Comparison of ENCODE assay signal across 21 cellular contexts in the genomic region with DNA sequence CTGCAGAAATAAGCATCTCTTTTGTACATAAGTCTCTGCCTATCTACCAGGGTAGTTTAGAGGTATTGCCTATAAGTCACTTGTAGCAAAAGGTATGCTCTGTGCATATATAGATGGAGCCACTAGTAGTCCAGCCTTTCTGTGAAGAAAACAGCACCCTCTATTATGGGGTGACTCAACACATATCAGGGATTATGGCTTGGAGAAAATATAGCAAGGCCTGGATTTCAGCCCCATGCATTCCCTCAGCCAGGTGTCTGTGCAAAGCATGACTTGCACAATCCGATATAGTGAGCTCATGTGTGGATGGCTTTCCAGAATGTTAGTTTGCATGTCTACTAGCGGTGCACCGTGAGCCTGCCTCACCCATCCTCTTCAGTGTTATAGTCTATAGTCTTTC. TPM values are rescaled to one million over a fixed set of nuclear protein-coding genes. Genes with fewer than 3 reads are reported as not detected.
DNase-seq lines count a peak whose midpoint lies in the region; ATAC-seq, FAIRE-seq and TF ChIP-seq lines count a peak whose summit lies in the region.
"Had no signal": no experiment of that assay in that cellular context is flagged by ENCODE, and none has a peak within 500 bp of the region (broad histone marks: within the 10 kb centered on the region; RNA-seq: fewer than 3 reads in every experiment).

No MANE protein-coding gene starts in this region.

- no peaks in the 10 kb centered on the region for H3K4me1 ChIP-seq in IMR-90 (ENCODE audit: control insufficient read depth, insufficient read depth, low read length)
- no peaks in the 10 kb centered on the region for H3K4me1 ChIP-seq in mesendoderm (ENCODE audit: control insufficient read depth, low read depth, low read length)
- no peaks in the 10 kb centered on the region for H3K4me1 ChIP-seq in vagina
- H3K4me1 ChIP-seq: BE2C had no signal

- no peak overlapping the region for H2AFZ ChIP-seq in IMR-90 (replicated peaks; ENCODE audit: low read length, poor library complexity)

- POLR2A ChIA-PET in IMR-90 (lab: Charles Lee; ENCODE audit: unreplicated experiment) (no interaction called here), T-cell (lab: Charles Lee) (no interaction called here)

- BruUV-seq in IMR-90 (replicated peaks; lab: Mats Ljungman, UMichigan) = no TSS peak

- H3K9me1 ChIP-seq in IMR-90 (ENCODE audit: insufficient read depth, low read length) = no peaks in the 10 kb centered on the region; the same call in 1 of the 2 replicates

- no peak overlapping the region for H3K4me3 Mint-ChIP-seq in T-cell
- H3K4me3 Mint-ChIP-seq: CD4-positive, alpha-beta memory T cell; HFFc6 had no signal

- FAIRE-seq in bronchial epithelial cell (lab: Jason Lieb, UNC) = no peak
- FAIRE-seq: D721Med, G401.6, GM12892, GM19239, H1, HTR-8/SVneo had no signal

- H3K9me3 Mint-ChIP-seq in T-cell = no peaks in the 10 kb centered on the region
- H3K9me3 Mint-ChIP-seq: HFFc6 had no signal

- no peak overlapping the region for H3K14ac ChIP-seq in IMR-90 (replicated peaks; ENCODE audit: low read depth, low read length)

- peaks cover 9 to 12% of the 10 kb centered on the region in 2 donors for H3K27me3 Mint-ChIP-seq in T-cell

- H4K8ac ChIP-seq in IMR-90 (ENCODE audit: low read depth in 2 of 2, low read length in 2 of 2) = no peak overlapping the region
- no peak overlapping the region for H4K8ac ChIP-seq in mesendoderm (ENCODE audit: low read depth, low read length)

- no peak overlapping the region for H3K56ac ChIP-seq in IMR-90 (ENCODE audit: extremely low read depth, insufficient read depth, low read length)
- no peak overlapping the region for H3K56ac ChIP-seq in mesendoderm (ENCODE audit: low read length)

- in situ Hi-C loops in Caki2 (cut with HindIII; ENCODE audit: low pct_unique_long_range_greater_than_20kb, low sequenced_read_pairs) = no loop called here
- in situ Hi-C loops in IMR-90 (cut with MboI; ENCODE audit: low sequenced_read_pairs) = no loop called here

- H3K27me3 ChIP-seq in IMR-90 (ENCODE audit: control insufficient read depth, insufficient read depth, low read length) (no peaks in the 10 kb centered on the region), bronchial epithelial cell (ENCODE audit: control insufficient read depth, insufficient read depth, low read length) (no peaks in the 10 kb centered on the region), mesendoderm (ENCODE audit: insufficient read depth, low read length, poor library complexity) (no peaks in the 10 kb centered on the region), vagina (no peaks in the 10 kb centered on the region)

- no peaks in the 10 kb centered on the region for H3K9me3 ChIP-seq in IMR-90 (ENCODE audit: control insufficient read depth, insufficient read depth, low read length)
- H3K9me3 ChIP-seq in vagina = no peaks in the 10 kb centered on the region
- H3K9me3 ChIP-seq: BE2C had no signal

- no peaks in the 10 kb centered on the region for H3K36me3 Mint-ChIP-seq in T-cell
- H3K36me3 Mint-ChIP-seq: CD4-positive, alpha-beta memory T cell had no signal

- H3K4me2 ChIP-seq in IMR-90 (ENCODE audit: low read depth, low read length) (no peak overlapping the region), mesendoderm (ENCODE audit: low read length) (no peak overlapping the region)

- H3K18ac ChIP-seq in IMR-90 (ENCODE audit: low read depth, low read length) (no peak overlapping the region), mesendoderm (ENCODE audit: low read length) (no peak overlapping the region)

- no peaks in the 10 kb centered on the region for H3K79me2 ChIP-seq in mesendoderm (ENCODE audit: control insufficient read depth, insufficient read depth, low read length)

- no peak overlapping the region for H2BK20ac ChIP-seq in IMR-90 (ENCODE audit: low read depth, low read length)

- H3K23ac ChIP-seq in IMR-90 (ENCODE audit: low read depth, low read length) (no peak overlapping the region), mesendoderm (ENCODE audit: low read length) (no peak overlapping the region)

- no peak overlapping the region for H2AK9ac ChIP-seq in IMR-90 (replicated peaks; ENCODE audit: low read depth, low read length, poor library complexity)

- no peak overlapping the region for H3K4me3 ChIP-seq in IMR-90 (ENCODE audit: insufficient read depth, low read depth, low read length)
- no peak overlapping the region for H3K4me3 ChIP-seq in bronchial epithelial cell (ENCODE audit: low read depth, low read length)
- H3K4me3 ChIP-seq in mesendoderm (ENCODE audit: low read length) = no peak overlapping the region
- H3K4me3 ChIP-seq in vagina = no peak overlapping the region

- peak; percentile 2 for DNase-seq in Caki2 (ENCODE audit: low read depth)
- peak; percentile 7 for DNase-seq in IMR-90
- DNase-seq in bronchial epithelial cell (ENCODE audit: low read depth) = peak; percentile 35
- DNase-seq in mesendoderm = peak; percentile 11
- no peak for DNase-seq in vagina (ENCODE audit: extremely low spot score in 2 of 2)
- no peak for DNase-seq in T-cell
- no peak for DNase-seq in HuH-7.5 (ENCODE audit: low spot score)
- DNase-seq: BE2C; CD4-positive, alpha-beta memory T cell; DMS153; DMS79 treated with DMSO at 0.1 percent for 48 hours; EL; HCEC 1CT; HFFc6 had no signal

- no peak for TF ChIP-seq RAD21 in IMR-90 (IDR thresholded peaks at IDR 0.05; ENCODE audit: low read length)

- H3K27ac Mint-ChIP-seq in T-cell = no peak overlapping the region
- H3K27ac Mint-ChIP-seq: CD4-positive, alpha-beta memory T cell; HFFc6 had no signal

- H3K9ac ChIP-seq in IMR-90 (ENCODE audit: low read depth, low read length) = no peak overlapping the region
- no peak overlapping the region for H3K9ac ChIP-seq in mesendoderm (ENCODE audit: low read length)

- TF ChIP-seq POLR2A in IMR-90 (IDR thresholded peaks at IDR 0.05; ENCODE audit: low read depth, low read length) (no peak), vagina (IDR thresholded peaks at IDR 0.05) (no peak)

- H2BK15ac ChIP-seq in IMR-90 (ENCODE audit: low read depth, low read length) (no peak overlapping the region), mesendoderm (replicated peaks; ENCODE audit: low read depth) (no peak overlapping the region)

- H3K27ac ChIP-seq in IMR-90 (ENCODE audit: insufficient read depth, low read length) = no peak overlapping the region
- H3K27ac ChIP-seq in mesendoderm (ENCODE audit: low read depth, low read length) = no peak overlapping the region
- H3K27ac ChIP-seq in vagina = no peak overlapping the region
- H3K27ac ChIP-seq: C4-2B had no signal

- TF ChIP-seq CTCF in IMR-90 (conservative IDR thresholded peaks at IDR 0.05; ENCODE audit: low read depth, low read length) (no peak), bronchial epithelial cell (IDR thresholded peaks at IDR 0.05; ENCODE audit: insufficient read depth, low read length, severe bottlenecking) (no peak), vagina (IDR thresholded peaks at IDR 0.05) (no peak)

- WGBS in IMR-90 (ENCODE audit: extremely low coverage in 2 of 2, insufficient read length in 1 of 2), 2 experiments = no CpG with 5 or more reads among the region's 3 CpGs
- no CpG with 5 or more reads among the region's 3 CpGs for WGBS in mesendoderm (ENCODE audit: extremely low coverage, insufficient coverage, low lambda C conversion rate)

- CTCF ChIA-PET in IMR-90 (lab: Yijun Ruan, JAX) = no interaction called here
- CTCF ChIA-PET in T-cell (lab: Charles Lee) = no interaction called here

- no peak overlapping the region for H3K4ac ChIP-seq in IMR-90 (ENCODE audit: low read depth, low read length)
- no peak overlapping the region for H3K4ac ChIP-seq in mesendoderm (ENCODE audit: low read depth, low read length)

- dilution Hi-C loops in IMR-90 (cut with HindIII; ENCODE audit: low sequenced_read_pairs, unreplicated experiment) = no loop called here

- H2AK5ac ChIP-seq in IMR-90 (ENCODE audit: low read depth, low read length) (no peak overlapping the region), mesendoderm (ENCODE audit: low read length) (no peak overlapping the region)

- H3K79me1 ChIP-seq in IMR-90 (ENCODE audit: low read depth in 1 of 2, low read length in 2 of 2) (no peaks in the 10 kb centered on the region), mesendoderm (ENCODE audit: low read length) (no peaks in the 10 kb centered on the region)

- no peak overlapping the region for H4K91ac ChIP-seq in IMR-90 (ENCODE audit: insufficient read depth, low read depth, low read length)

- H3K36me3 ChIP-seq in IMR-90 (ENCODE audit: control insufficient read depth, insufficient read depth, low read length) (no peaks in the 10 kb centered on the region), bronchial epithelial cell (ENCODE audit: control insufficient read depth, insufficient read depth, low read length) (no peaks in the 10 kb centered on the region), mesendoderm (ENCODE audit: control insufficient read depth, insufficient read depth, low read length) (no peaks in the 10 kb centered on the region), vagina (no peaks in the 10 kb centered on the region)
- H3K36me3 ChIP-seq: BE2C had no signal

- intact Hi-C loops in IMR-90 (cut with micrococcal nuclease) = no loop called here
- intact Hi-C loops in vagina (cut with DNase I) = no loop called here

- H4K20me1 ChIP-seq in IMR-90 (ENCODE audit: insufficient read depth, low read length) = no peaks in the 10 kb centered on the region

- H3K4me1 Mint-ChIP-seq in T-cell = no peaks in the 10 kb centered on the region
- H3K4me1 Mint-ChIP-seq: CD4-positive, alpha-beta memory T cell had no signal

- no peak overlapping the region for H2BK120ac ChIP-seq in IMR-90 (ENCODE audit: low read depth, low read length)
- H2BK120ac ChIP-seq in mesendoderm (ENCODE audit: low read depth, low read length) = no peak overlapping the region

- H4K5ac ChIP-seq in IMR-90 (ENCODE audit: low read depth, low read length) = no peak overlapping the region
- no peak overlapping the region for H4K5ac ChIP-seq in mesendoderm (ENCODE audit: low read length)

- ATAC-seq in IMR-90 (ENCODE audit: low read depth) (no peak), T-cell (replicated peaks in 1 of 4) (no peak)

- H2BK5ac ChIP-seq in IMR-90 (ENCODE audit: low read depth, low read length, poor library complexity, severe bottlenecking) (no peak overlapping the region), mesendoderm (ENCODE audit: low read length) (no peak overlapping the region)

RNA-seq across cellular contexts. Expression of a gene that starts 13.4 kb away (rescaled TPM):
- 0.34 TPM in 1 of 2 replicates, not detected in the other for total RNA-seq in Caki2 (2014; rRNA removed; shearing (Covaris generic); ENCODE audit: low replicate concordance)
- 4.8 and 5.6 TPM in 2 replicates for total RNA-seq in IMR-90 (2012; rRNA removed)
- polyA plus RNA-seq in IMR-90 (2012; rRNA removed) = 2.0 and 2.9 TPM in 2 replicates
- polyA plus RNA-seq in IMR-90 (2012; cell fraction: cytosol; rRNA removed) = 0.99 and 1.1 TPM in 2 replicates
- polyA plus RNA-seq in IMR-90 (2012; cell fraction: nucleus; rRNA removed; ENCODE audit: low replicate concordance) = 1.0 and 2.3 TPM in 2 replicates
- 0.26 and 0.38 TPM in 2 replicates for total RNA-seq in bronchial epithelial cell
- polyA plus RNA-seq in mesendoderm (2013, experiment 1 of 2) = 0.66 TPM
- 0.69 TPM for polyA plus RNA-seq in mesendoderm (2013, experiment 2 of 2)
- total RNA-seq in vagina = 1.7 TPM
- not detected for total RNA-seq in T-cell
- total RNA-seq: CD4-positive, alpha-beta memory T cell had no signal
- polyA plus RNA-seq: CD4-positive, alpha-beta memory T cell had no signal

RNA-seq across cellular contexts. Expression of a gene that starts 22.7 kb away (rescaled TPM):
- total RNA-seq in Caki2 (2014; rRNA removed; shearing (Covaris generic); ENCODE audit: low replicate concordance) = not detected in 2 replicates
- total RNA-seq in IMR-90 (2012; rRNA removed) (22.2 and 46.7 TPM in 2 replicates), bronchial epithelial cell (0.13 and 1.1 TPM in 2 replicates), vagina (6.4 TPM), T-cell (not detected)
- polyA plus RNA-seq in IMR-90 (2012; rRNA removed) = 20.7 and 24.2 TPM in 2 replicates
- polyA plus RNA-seq in IMR-90 (2012; cell fraction: cytosol; rRNA removed) = 10.7 and 13.4 TPM in 2 replicates
- polyA plus RNA-seq in IMR-90 (2012; cell fraction: nucleus; rRNA removed; ENCODE audit: low replicate concordance) = 4.5 and 9.2 TPM in 2 replicates
- polyA plus RNA-seq in mesendoderm (2013, experiment 1 of 2) = 0.01 TPM
- not detected for polyA plus RNA-seq in mesendoderm (2013, experiment 2 of 2)
- total RNA-seq: CD4-positive, alpha-beta memory T cell; H1 had no signal
- polyA plus RNA-seq: CD4-positive, alpha-beta memory T cell; H1 had no signal

Comparison
In these comparisons a context has a peak if more than half of its experiments do, and no peak if none do; other contexts are left out.
1. DNase-seq: peak in Caki2 (single experiment), IMR-90 (single experiment), bronchial epithelial cell (single experiment) and mesendoderm (single experiment); none in vagina (0 of 2), T-cell (0 of 34) and HuH-7.5 (single experiment).